Comparison of ENCODE assay signal across 13 cellular contexts in genomic region chr16:75249441-75249840, GRCh38. TPM values are rescaled to one million over a fixed set of nuclear protein-coding genes. Genes with fewer than 3 reads are reported as not detected.
A peak's percentile ranks its signal among the peaks of the same experiment; 100 is the strongest.
DNase-seq lines count a peak whose midpoint lies in the region; ATAC-seq and TF ChIP-seq lines count a peak whose summit lies in the region.
"Had no signal": no experiment of that assay in that cellular context is flagged by ENCODE, and none has a peak within 500 bp of the region (broad histone marks: within the 10 kb centered on the region; RNA-seq: fewer than 3 reads in every experiment).

No MANE protein-coding gene starts in this region.

- H2AFZ ChIP-seq in neural progenitor cell (replicated peaks) = no peak overlapping the region

- H3K36me3 ChIP-seq in heart right ventricle (no peaks in the 10 kb centered on the region), neural progenitor cell (no peaks in the 10 kb centered on the region), aorta (ENCODE audit: control insufficient read depth in 1 of 2, insufficient read depth in 2 of 2, low read length in 1 of 2) (no peaks in the 10 kb centered on the region)

- H3K27me3 Mint-ChIP-seq in neural progenitor cell (ENCODE audit: insufficient read depth, low read depth) = peaks cover 10% of the 10 kb centered on the region

- H3K4me1 ChIP-seq in heart right ventricle = peaks cover 71 to 94% (median 90%) of the 10 kb centered on the region in 9 donors
- H3K4me1 ChIP-seq in neural progenitor cell = peaks cover 47% of the 10 kb centered on the region
- H3K4me1 ChIP-seq in aorta (ENCODE audit: control insufficient read depth in 1 of 2, insufficient read depth in 2 of 2, low read length in 2 of 2) = peaks cover 0 to 8% of the 10 kb centered on the region in 2 donors

- DNase-seq in heart right ventricle (no peak), left ventricle myocardium superior (no peak), epithelial cell of proximal tubule (ENCODE audit: low read depth) (no peak), neural progenitor cell (ENCODE audit: low spot score) (no peak), aorta (no peak), NCI-H1436 (lab: John Stamatoyannopoulos, UW) (no peak), KG1 (lab: John Stamatoyannopoulos, UW) (no peak)
- DNase-seq: activated CD4-positive, alpha-beta T cell treated with anti-CD3 and anti-CD28 coated beads, Interleukin-2, amount 50 U/mL, for 1 hour; NCI-H1417; stimulated activated CD4-positive, alpha-beta T cell treated with anti-CD3 and anti-CD28 coated beads, Interleukin-15, amount 100 ng/mL, for 24 hours; stimulated activated naive CD8-positive, alpha-beta T cell treated with anti-CD3 and anti-CD28 coated beads, Interleukin-15, amount 100 ng/mL, for 72 hours had no signal

- no peak overlapping the region for H3K9ac ChIP-seq in neural progenitor cell

- ATAC-seq in heart right ventricle (no peak), left ventricle myocardium superior (no peak), aorta (ENCODE audit: low FRiP score) (no peak), GM21381 (IDR thresholded peaks at IDR 0.05; ENCODE audit: unreplicated experiment) (no peak)
- ATAC-seq: stimulated activated naive CD8-positive, alpha-beta T cell treated with anti-CD3 and anti-CD28 coated beads, Interleukin-15, amount 100 ng/mL, for 72 hours had no signal

- peaks cover 4% of the 10 kb centered on the region for H3K36me3 Mint-ChIP-seq in neural progenitor cell

- peak overlapping the region; percentile 99 for H3K4me2 ChIP-seq in neural progenitor cell

- TF ChIP-seq CTCF in heart right ventricle (IDR thresholded peaks at IDR 0.05) (no peak), epithelial cell of proximal tubule (conservative IDR thresholded peaks at IDR 0.05; ENCODE audit: low read depth, low read length) (no peak), neural progenitor cell (IDR thresholded peaks at IDR 0.05) (no peak)

- peaks cover 76% of the 10 kb centered on the region for H3K79me2 ChIP-seq in neural progenitor cell (ENCODE audit: low read depth)

- no peaks in the 10 kb centered on the region for H3K9me3 ChIP-seq in heart right ventricle
- no peaks in the 10 kb centered on the region for H3K9me3 ChIP-seq in neural progenitor cell (ENCODE audit: low read depth)
- no peaks in the 10 kb centered on the region for H3K9me3 ChIP-seq in aorta (ENCODE audit: control insufficient read depth, low read length)

- WGBS in heart right ventricle, 2 donors = 62 to 64% methylated on average over 5 of the region's 5 CpGs
- WGBS in aorta, 2 donors = 23 to 36% methylated on average over 5 of the region's 5 CpGs

- H3K27ac ChIP-seq in heart right ventricle (peak overlapping the region; percentile 91 to 98 (median 96)), neural progenitor cell (no peak overlapping the region), aorta (ENCODE audit: low read depth in 1 of 2, low read length in 2 of 2) (peak overlapping the region; percentile 24 to 87)

- peaks cover 77% of the 10 kb centered on the region for H3K4me1 Mint-ChIP-seq in neural progenitor cell

- intact Hi-C loops in heart right ventricle (cut with DNase I) = no loop called here
- intact Hi-C loops in left ventricle myocardium superior (cut with micrococcal nuclease) = no loop called here
- intact Hi-C loops in aorta (cut with DNase I) = no loop called here

- peaks cover 94% of the 10 kb centered on the region for H4K20me1 ChIP-seq in neural progenitor cell (ENCODE audit: low read depth)

- H3K27ac Mint-ChIP-seq in neural progenitor cell = no peak overlapping the region
- H3K27ac Mint-ChIP-seq: stimulated activated naive CD8-positive, alpha-beta T cell treated with anti-CD3 and anti-CD28 coated beads, Interleukin-15, amount 100 ng/mL, for 72 hours had no signal

- H3K9me3 Mint-ChIP-seq in neural progenitor cell = no peaks in the 10 kb centered on the region
- H3K9me3 Mint-ChIP-seq: stimulated activated naive CD8-positive, alpha-beta T cell treated with anti-CD3 and anti-CD28 coated beads, Interleukin-15, amount 100 ng/mL, for 72 hours had no signal

- H3K27me3 ChIP-seq in heart right ventricle (peaks cover 0 to 53% (median 0%) of the 10 kb centered on the region in 7 donors), neural progenitor cell (peaks cover 11% of the 10 kb centered on the region), aorta (ENCODE audit: control insufficient read depth in 1 of 2, insufficient read depth in 2 of 2, low read length in 1 of 2) (no peaks in the 10 kb centered on the region)

- peaks cover 24% of the 10 kb centered on the region for H3F3A ChIP-seq in neural progenitor cell (ENCODE audit: low read depth)

- H3K4me3 ChIP-seq in heart right ventricle (peak overlapping the region; percentile 73 to 99 (median 85)), epithelial cell of proximal tubule (ENCODE audit: low read depth, low read length) (peak overlapping the region; percentile 96), neural progenitor cell (no peak overlapping the region), aorta (ENCODE audit: low read length in 2 of 2) (no peak overlapping the region)

- peak overlapping the region; percentile 88 for H3K4me3 Mint-ChIP-seq in neural progenitor cell
- H3K4me3 Mint-ChIP-seq: stimulated activated naive CD8-positive, alpha-beta T cell treated with anti-CD3 and anti-CD28 coated beads, Interleukin-15, amount 100 ng/mL, for 72 hours had no signal

RNA-seq across cellular contexts. Expression of gene BCAR1, which starts 2.0 kb away (rescaled TPM):
- total RNA-seq in heart right ventricle (10 to 100 TPM; 56.1 to 85.2 (median 72.4) TPM), left ventricle myocardium superior (82.9 TPM), epithelial cell of proximal tubule (125 and 136 TPM in 2 replicates), neural progenitor cell (ENCODE audit: low replicate concordance) (10.9 and 29.1 TPM in 2 replicates), aorta (100 to 1,000 TPM; 125 to 140 TPM)
- polyA plus RNA-seq in heart right ventricle (10 to 100 TPM; 54.6 to 65.8 TPM), aorta (10 to 100 TPM; 28.7 to 56.3 TPM)

RNA-seq across cellular contexts. Expression of gene CTRB1, which starts 30.7 kb away (rescaled TPM):
- total RNA-seq in heart right ventricle (1 to 10 TPM in 7 of 10 donors, not detected in 3; 1.8 to 3.8 (median 2.6) TPM), left ventricle myocardium superior (not detected), epithelial cell of proximal tubule (not detected in 2 replicates), neural progenitor cell (ENCODE audit: low replicate concordance) (not detected in 2 replicates), aorta (1 to 10 TPM; 3.4 to 6.8 TPM)
- polyA plus RNA-seq in heart right ventricle (1 to 10 TPM in 1 of 2 donors, not detected in 1; 1.0 TPM), aorta (10 to 100 TPM in 1 of 2 donors, 1 to 10 TPM in 1; 5.7 to 17.4 TPM)
- total RNA-seq: RPMI7951 had no signal

RNA-seq across cellular contexts. Expression of gene CTRB2, which starts 42.5 kb away (rescaled TPM):
- total RNA-seq in heart right ventricle (1 to 10 TPM in 7 of 10 donors, not detected in 3; 2.0 to 3.8 (median 2.8) TPM), left ventricle myocardium superior (not detected), epithelial cell of proximal tubule (not detected in 2 replicates), neural progenitor cell (ENCODE audit: low replicate concordance) (not detected in 2 replicates), aorta (10 to 100 TPM in 1 of 2 donors, 1 to 10 TPM in 1; 9.1 to 11.6 TPM)
- polyA plus RNA-seq in heart right ventricle (under 1 TPM in 1 of 2 donors, not detected in 1; 0.42 TPM), aorta (10 to 100 TPM; 12.7 to 19.0 TPM)
- total RNA-seq: RPMI7951 had no signal

Comparison
In these comparisons a context has a peak if more than half of its experiments do, and no peak if none do; other contexts are left out.
1. H3K4me3 ChIP-seq: peak in heart right ventricle (10 of 10) and epithelial cell of proximal tubule (single experiment); none in neural progenitor cell (single experiment) and aorta (0 of 2).